In the genomic region with DNA sequence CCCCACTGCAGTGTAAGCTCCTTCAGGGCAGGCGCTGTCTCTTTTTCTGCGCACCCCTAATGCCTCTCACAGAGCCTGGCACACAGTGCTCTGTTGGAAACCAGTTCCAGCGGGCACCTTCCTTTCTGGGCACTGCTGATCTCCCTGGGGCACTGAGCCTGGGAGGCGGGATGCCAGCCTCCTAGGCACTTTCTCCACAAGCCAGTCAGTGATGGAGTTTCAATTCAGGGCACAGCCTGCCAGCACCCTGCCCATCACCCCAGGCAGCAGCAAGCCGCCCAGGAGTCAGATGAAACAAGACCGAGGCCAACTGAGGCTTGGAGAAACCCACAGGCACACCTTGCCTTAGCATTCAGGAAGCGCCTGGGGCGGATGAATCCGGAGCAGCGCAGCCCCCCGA, we compare ENCODE assay signal across 11 cellular contexts. TPM values are rescaled to one million over a fixed set of nuclear protein-coding genes. Genes with fewer than 3 reads are reported as not detected.
DNase-seq lines count a peak whose midpoint lies in the region; ATAC-seq and TF ChIP-seq lines count a peak whose summit lies in the region.
"Had no signal": no experiment of that assay in that cellular context is flagged by ENCODE, and none has a peak within 500 bp of the region (broad histone marks: within the 10 kb centered on the region; RNA-seq: fewer than 3 reads in every experiment).

No MANE protein-coding gene starts in this region.

- intact Hi-C loops in esophagus squamous epithelium (cut with DNase I): no loop called here

- no peak for ATAC-seq in activated naive CD8-positive, alpha-beta T cell treated with anti-CD3 and anti-CD28 coated beads, Interleukin-2, amount 50 U/mL, for 24 hours
- ATAC-seq in thoracic aorta (ENCODE audit: insufficient number of reproducible peaks, low FRiP score, low read depth): peak; percentile 47
- no peak for ATAC-seq in GM21447 (IDR thresholded peaks at IDR 0.05; ENCODE audit: unreplicated experiment)

- H3K36me3 Mint-ChIP-seq in activated naive CD8-positive, alpha-beta T cell treated with anti-CD3 and anti-CD28 coated beads, Interleukin-2, amount 50 U/mL, for 24 hours (ENCODE audit: low read depth): no peaks in the 10 kb centered on the region

- peaks cover 41% of the 10 kb centered on the region for H3K4me1 Mint-ChIP-seq in activated naive CD8-positive, alpha-beta T cell treated with anti-CD3 and anti-CD28 coated beads, Interleukin-2, amount 50 U/mL, for 24 hours

- H3K36me3 ChIP-seq in esophagus squamous epithelium: no peaks in the 10 kb centered on the region
- no peaks in the 10 kb centered on the region for H3K36me3 ChIP-seq in mucosa of rectum (ENCODE audit: control insufficient read depth in 2 of 2, insufficient read depth in 2 of 2, low read length in 2 of 2)
- no peaks in the 10 kb centered on the region for H3K36me3 ChIP-seq in thoracic aorta

- H3K9me3 ChIP-seq in esophagus squamous epithelium (no peaks in the 10 kb centered on the region), mucosa of rectum (ENCODE audit: control insufficient read depth in 2 of 2, low read length in 2 of 2) (no peaks in the 10 kb centered on the region), thoracic aorta (no peaks in the 10 kb centered on the region)

- H3K4me1 ChIP-seq in esophagus squamous epithelium: peaks cover 10 to 43% (median 26%) of the 10 kb centered on the region in 3 donors
- peaks cover 0 to 2% of the 10 kb centered on the region in 2 donors for H3K4me1 ChIP-seq in mucosa of rectum (ENCODE audit: control insufficient read depth in 2 of 2, insufficient read depth in 2 of 2, low read length in 2 of 2)
- peaks cover 24 to 50% of the 10 kb centered on the region in 2 donors for H3K4me1 ChIP-seq in thoracic aorta (ENCODE audit: control insufficient read depth in 1 of 2, low read depth in 2 of 2)

- H3K27me3 ChIP-seq in esophagus squamous epithelium (no peaks in the 10 kb centered on the region), mucosa of rectum (ENCODE audit: control insufficient read depth in 2 of 2, insufficient read depth in 2 of 2, low read length in 2 of 2) (no peaks in the 10 kb centered on the region), thoracic aorta (replicated peaks; ENCODE audit: insufficient read depth) (no peaks in the 10 kb centered on the region)

- no peak for TF ChIP-seq POLR2A in esophagus squamous epithelium (IDR thresholded peaks at IDR 0.05)

- no peak for TF ChIP-seq CTCF in esophagus squamous epithelium (IDR thresholded peaks at IDR 0.05)
- no peak for TF ChIP-seq CTCF in thoracic aorta (IDR thresholded peaks at IDR 0.05)

- H3K4me3 ChIP-seq in esophagus squamous epithelium (peak overlapping the region; percentile 12 to 64 (median 38)), mucosa of rectum (ENCODE audit: low read length in 2 of 2) (no peak overlapping the region), thoracic aorta (peak overlapping the region; percentile 73)

- 24 to 43% methylated on average over 5 to 7 of the region's 11 CpGs for WGBS in esophagus squamous epithelium, 2 donors

- H3K27ac Mint-ChIP-seq in activated naive CD8-positive, alpha-beta T cell treated with anti-CD3 and anti-CD28 coated beads, Interleukin-2, amount 50 U/mL, for 24 hours: no peak overlapping the region

- no peak for DNase-seq in activated naive CD8-positive, alpha-beta T cell treated with anti-CD3 and anti-CD28 coated beads, Interleukin-2, amount 50 U/mL, for 24 hours
- DNase-seq in esophagus squamous epithelium (lab: John Stamatoyannopoulos, UW): no peak
- no peak for DNase-seq in thoracic aorta (ENCODE audit: low spot score)
- no peak for DNase-seq in central memory CD4-positive, alpha-beta T cell
- no peak for DNase-seq in activated CD4-positive, alpha-beta T cell treated with anti-CD3 and anti-CD28 coated beads for 48 hours
- DNase-seq in activated CD4-positive, alpha-beta T cell treated with anti-CD3 and anti-CD28 coated beads for 1 hour: no peak
- DNase-seq: activated CD4-positive, alpha-beta T cell treated with anti-CD3 and anti-CD28 coated beads, Interleukin-2, amount 50 U/mL, for 48 hours; HCEC 1CT had no signal

- H3K9me3 Mint-ChIP-seq in activated naive CD8-positive, alpha-beta T cell treated with anti-CD3 and anti-CD28 coated beads, Interleukin-2, amount 50 U/mL, for 24 hours: no peaks in the 10 kb centered on the region

- peak overlapping the region; percentile 62 to 89 (median 75) for H3K27ac ChIP-seq in esophagus squamous epithelium
- H3K27ac ChIP-seq in mucosa of rectum (ENCODE audit: low read depth in 2 of 2, low read length in 2 of 2): peak overlapping the region; percentile 52 to 57
- H3K27ac ChIP-seq in thoracic aorta: peak overlapping the region; percentile 90 to 91
- H3K27ac ChIP-seq: epithelial cell of prostate had no signal

- H3K9ac ChIP-seq in mucosa of rectum (ENCODE audit: low read depth in 1 of 2, low read length in 2 of 2): peak overlapping the region in 1 of 2 donors; percentile 15

- H3K27me3 Mint-ChIP-seq in activated naive CD8-positive, alpha-beta T cell treated with anti-CD3 and anti-CD28 coated beads, Interleukin-2, amount 50 U/mL, for 24 hours: peaks cover 31% of the 10 kb centered on the region

- H3K4me3 Mint-ChIP-seq in activated naive CD8-positive, alpha-beta T cell treated with anti-CD3 and anti-CD28 coated beads, Interleukin-2, amount 50 U/mL, for 24 hours: peak overlapping the region; percentile 26

RNA-seq across cellular contexts. Expression of a gene that starts 5.7 kb away (rescaled TPM):
- total RNA-seq in esophagus squamous epithelium: 100 to 1,000 TPM in 1 of 4 donors, 10 to 100 TPM in 3; 47.1 to 120 (median 71.7) TPM
- 100 to 1,000 TPM; 170 to 222 TPM for total RNA-seq in thoracic aorta

RNA-seq across cellular contexts. Expression of a gene that starts 33.7 kb away (rescaled TPM):
- 1 to 10 TPM; 1.9 to 3.4 (median 2.5) TPM for total RNA-seq in esophagus squamous epithelium
- 10 to 100 TPM in 1 of 2 donors, 1 to 10 TPM in 1; 2.2 to 15.3 TPM for total RNA-seq in thoracic aorta

Comparison
In these comparisons a context has a peak if more than half of its experiments do, and no peak if none do; other contexts are left out.
1. H3K4me3 ChIP-seq: peak in esophagus squamous epithelium (4 of 4) and thoracic aorta (single experiment); none in mucosa of rectum (0 of 2).
2. Peak in every context shown above with its lines, with median percentiles within 50 percentile points of each other: H3K27ac ChIP-seq.